8 cellular contexts compared by ENCODE assay signal in the genomic region with DNA sequence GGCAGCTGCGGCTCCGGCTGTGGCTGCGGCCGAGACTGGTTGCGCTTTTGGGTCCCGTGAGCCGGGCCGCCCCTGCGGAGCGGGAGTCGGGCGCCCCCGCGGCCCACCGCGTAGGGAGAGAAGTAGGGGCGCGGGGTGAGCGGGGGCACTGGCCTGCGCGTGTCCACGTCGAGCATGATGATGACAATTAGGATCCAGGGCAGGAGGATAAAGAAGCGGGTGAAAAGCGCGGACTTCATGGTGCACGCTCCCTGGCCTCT. TPM values are rescaled to one million over a fixed set of nuclear protein-coding genes. Genes with fewer than 3 reads are reported as not detected.
DNase-seq lines count a peak whose midpoint lies in the region; ATAC-seq and TF ChIP-seq lines count a peak whose summit lies in the region.

No MANE protein-coding gene starts in this region.

- TF ChIP-seq CTCF in WERI-Rb-1 (IDR thresholded peaks at IDR 0.05; ENCODE audit: low read depth, low read length) (no peak), testis (IDR thresholded peaks at IDR 0.05) (peak in 1 of 3 experiments; percentile 6), adrenal gland (IDR thresholded peaks at IDR 0.05) (peak in 2 of 6 experiments; percentile 13 to 26)

- H3K4me1 ChIP-seq in testis (peaks cover 4% of the 10 kb centered on the region), adrenal gland (replicated peaks in 1 of 2) (peaks cover 13 to 20% of the 10 kb centered on the region in 2 donors)

- H3K36me3 ChIP-seq in WERI-Rb-1 (no peaks in the 10 kb centered on the region), testis (ENCODE audit: low read depth, missing control alignments) (no peaks in the 10 kb centered on the region), adrenal gland (replicated peaks in 1 of 2) (no peaks in the 10 kb centered on the region)

- H3K27ac ChIP-seq in WERI-Rb-1, result no peak overlapping the region
- no peak overlapping the region for H3K27ac ChIP-seq in testis
- no peak overlapping the region for H3K27ac ChIP-seq in adrenal gland

- no peak for TF ChIP-seq POLR2A in testis (IDR thresholded peaks at IDR 0.05)
- TF ChIP-seq POLR2A in adrenal gland (IDR thresholded peaks at IDR 0.05), result no peak

- no peak for ATAC-seq in activated CD4-positive, CD25-positive, alpha-beta regulatory T cell treated with anti-CD3 and anti-CD28 coated beads, Interleukin-2, amount 50 U/mL, for 24 hours

- peak; percentile 33 for DNase-seq in activated CD4-positive, CD25-positive, alpha-beta regulatory T cell treated with anti-CD3 and anti-CD28 coated beads, Interleukin-2, amount 50 U/mL, for 72 hours
- DNase-seq in WERI-Rb-1 (no peak), testis (no peak), EL (no peak), activated gamma-delta T cell (lab: John Stamatoyannopoulos, UW) (no peak), adrenal gland (no peak)

- WGBS in testis, 2 donors, result 0 to 1% methylated on average over 2 to 27 of the region's 27 CpGs
- WGBS in adrenal gland, 4 donors, result 0 to 1% (median 1%) methylated on average over 3 to 27 of the region's 27 CpGs

- H3K27me3 ChIP-seq in WERI-Rb-1 (ENCODE audit: insufficient read depth, low read depth, severe bottlenecking) (peaks cover 14% of the 10 kb centered on the region), testis (no peaks in the 10 kb centered on the region), adrenal gland (peaks cover 23% of the 10 kb centered on the region)

- intact Hi-C loops in testis (cut with DNase I; ENCODE audit: low total_unique reads), result no loop called here
- intact Hi-C loops in adrenal gland (cut with DNase I), result no loop called here

- H3K4me3 ChIP-seq in WERI-Rb-1 (ENCODE audit: low read depth, low read length), result peak overlapping the region; percentile 71
- H3K4me3 ChIP-seq in iPS-11a (ENCODE audit: low read depth, low read length), result peak overlapping the region; percentile 48
- peak overlapping the region; percentile 45 to 61 for H3K4me3 ChIP-seq in testis
- H3K4me3 ChIP-seq in adrenal gland, result peak overlapping the region in 2 of 4 donors; percentile 24 to 73

- H3K9me3 ChIP-seq in WERI-Rb-1 (ENCODE audit: severe bottlenecking), result no peaks in the 10 kb centered on the region
- no peaks in the 10 kb centered on the region for H3K9me3 ChIP-seq in testis
- no peaks in the 10 kb centered on the region for H3K9me3 ChIP-seq in adrenal gland (replicated peaks in 1 of 3)

RNA-seq across cellular contexts. Expression of a gene that starts 0.7 kb away (rescaled TPM):
- total RNA-seq in testis, result 1 to 10 TPM; 1.4 to 2.2 TPM
- polyA plus RNA-seq in testis (ENCODE audit: insufficient read depth, low read depth, low replicate concordance), result 1.6 TPM
- under 1 TPM in 2 of 8 donors, not detected in 6; 0.04 to 0.14 TPM for total RNA-seq in adrenal gland
- under 1 TPM; 0.02 to 0.08 (median 0.03) TPM for polyA plus RNA-seq in adrenal gland
